Comparison of ENCODE assay signal across 8 cellular contexts in the genomic region with DNA sequence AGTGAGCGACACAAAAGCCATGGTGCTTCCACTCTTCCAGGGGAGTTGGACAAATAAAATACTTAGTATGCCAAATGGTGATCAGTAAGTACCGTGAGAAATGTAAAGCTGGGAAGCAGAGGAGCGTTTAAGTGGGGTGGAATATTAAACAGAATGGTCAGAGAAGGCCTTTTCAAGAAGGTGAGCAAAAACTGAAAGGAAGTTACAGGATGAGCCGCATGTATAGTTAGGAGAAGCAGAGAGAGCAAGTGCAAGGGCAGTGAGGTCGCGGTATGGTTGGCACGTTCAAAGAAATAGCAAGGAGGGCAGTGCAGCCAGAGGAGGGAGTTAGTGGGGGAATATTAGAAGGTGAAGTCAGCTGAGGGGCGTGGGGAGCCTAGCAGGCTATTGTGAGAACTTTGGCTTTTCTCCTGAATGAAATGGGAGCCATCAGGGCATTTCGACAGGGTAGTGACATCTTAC. TPM values are rescaled to one million over a fixed set of nuclear protein-coding genes. Genes with fewer than 3 reads are reported as not detected.
DNase-seq lines count a peak whose midpoint lies in the region; ATAC-seq and TF ChIP-seq lines count a peak whose summit lies in the region.

No MANE protein-coding gene starts in this region.

- no peak for TF ChIP-seq POLR2A in thyroid gland (IDR thresholded peaks at IDR 0.05)

- H3K27me3 ChIP-seq in adipocyte (replicated peaks; ENCODE audit: control insufficient read depth, insufficient read depth, low read length) (no peaks in the 10 kb centered on the region), layer of hippocampus (ENCODE audit: control insufficient read depth, insufficient read depth, low read length) (no peaks in the 10 kb centered on the region), thyroid gland (no peaks in the 10 kb centered on the region)

- H3K4me1 ChIP-seq in HEK293 (ENCODE audit: control insufficient read depth, insufficient read depth, low read length) (no peaks in the 10 kb centered on the region), adipocyte (ENCODE audit: control insufficient read depth, insufficient read depth, low read length) (peaks cover 36% of the 10 kb centered on the region), thyroid gland (peaks cover 33 to 45% of the 10 kb centered on the region in 2 donors)

- H3K9ac ChIP-seq in adipocyte (ENCODE audit: low read length), result peak overlapping the region; percentile 94

- H3K36me3 ChIP-seq in HEK293 (ENCODE audit: control insufficient read depth in 2 of 2, insufficient read depth in 1 of 2, low read length in 2 of 2) (peaks cover 7 to 57% of the 10 kb centered on the region in 2 experiments; a peak in 2 of 3 replicates), adipocyte (ENCODE audit: control insufficient read depth, insufficient read depth, low read length, severe bottlenecking) (peaks cover 28% of the 10 kb centered on the region), thyroid gland (peaks cover 13 to 14% of the 10 kb centered on the region in 2 donors)

- POLR2A ChIA-PET in HEK293 (lab: Yijun Ruan, JAX) (interaction anchor here (1.1 to 2.0 kb wide), 5 partner anchors 14 to 211 kb away, joined by 3 to 6 read pairs (median 4); partner anchors contain the start of gene SLC6A9), GM10248 (lab: Yijun Ruan, JAX) (no interaction called here)

- H3K27ac ChIP-seq in HEK293 (ENCODE audit: extremely low read depth, low read depth, low read length), result peak overlapping the region; percentile 70
- H3K27ac ChIP-seq in layer of hippocampus (ENCODE audit: low read depth, low read length), result peak overlapping the region; percentile 88
- H3K27ac ChIP-seq in thyroid gland, result peak overlapping the region; percentile 69 to 93 (median 84)

- 39 to 40% methylated on average over 9 of the region's 9 CpGs for WGBS in thyroid gland, 2 donors

- ATAC-seq in HG03280 (IDR thresholded peaks at IDR 0.05; ENCODE audit: unreplicated experiment), result no peak

- TF ChIP-seq CTCF in AG10803 (conservative IDR thresholded peaks at IDR 0.05; ENCODE audit: low read length), result no peak
- no peak for TF ChIP-seq CTCF in HEK293 (tag by site-specific recombination; IDR thresholded peaks at IDR 0.05)
- TF ChIP-seq CTCF in thyroid gland (IDR thresholded peaks at IDR 0.05), result no peak
- TF ChIP-seq CTCF in GM10248 (IDR thresholded peaks at IDR 0.05; ENCODE audit: control extremely low read depth, extremely low read depth, low read depth, missing control alignments), result no peak

- H3K9me3 ChIP-seq in HEK293 (ENCODE audit: control insufficient read depth, insufficient read depth, low read depth, low read length), result no peaks in the 10 kb centered on the region
- H3K9me3 ChIP-seq in adipocyte (ENCODE audit: control insufficient read depth, low read length), result no peaks in the 10 kb centered on the region
- H3K9me3 ChIP-seq in thyroid gland, result no peaks in the 10 kb centered on the region

- H3K4me3 ChIP-seq in AG10803 (ENCODE audit: low read length) (peak overlapping the region; percentile 90), HEK293 (ENCODE audit: low read depth, low read length) (peak overlapping the region; percentile 88), adipocyte (ENCODE audit: low read length) (peak overlapping the region; percentile 91), thyroid gland (replicated peaks in 1 of 3) (peak overlapping the region in 2 of 3 donors; percentile 35 to 96)

- intact Hi-C loops in thyroid gland (cut with DNase I), result no loop called here

- DNase-seq in AG10803 (ENCODE audit: low read depth) (peak; percentile 21), adipocyte (ENCODE audit: low read depth) (no peak), thyroid gland (no peak), NCI-H1417 (lab: John Stamatoyannopoulos, UW) (no peak), GM10248 (ENCODE audit: extremely low spot score) (no peak)

- CTCF ChIA-PET in HEK293 (lab: Yijun Ruan, JAX), result interaction anchor here (0.7 to 1.2 kb wide), 3 partner anchors 28 to 209 kb away, joined by 3 to 4 read pairs (median 4); no protein-coding TSS in a partner anchor
- CTCF ChIA-PET in GM10248 (lab: Yijun Ruan, JAX), result interaction anchor here (1.1 to 2.6 kb wide), 7 partner anchors 10 to 211 kb away, joined by 3 to 10 read pairs (median 4); partner anchors contain the start of gene IPO13

TF ChIP-seq in HEK293, 187 proteins besides CTCF, POLR2A, EP300 and RAD21:
- no peak for TF ChIP-seq IKZF3 (tag by site-specific recombination; IDR thresholded peaks at IDR 0.05)
- TF ChIP-seq, protein P1, sequence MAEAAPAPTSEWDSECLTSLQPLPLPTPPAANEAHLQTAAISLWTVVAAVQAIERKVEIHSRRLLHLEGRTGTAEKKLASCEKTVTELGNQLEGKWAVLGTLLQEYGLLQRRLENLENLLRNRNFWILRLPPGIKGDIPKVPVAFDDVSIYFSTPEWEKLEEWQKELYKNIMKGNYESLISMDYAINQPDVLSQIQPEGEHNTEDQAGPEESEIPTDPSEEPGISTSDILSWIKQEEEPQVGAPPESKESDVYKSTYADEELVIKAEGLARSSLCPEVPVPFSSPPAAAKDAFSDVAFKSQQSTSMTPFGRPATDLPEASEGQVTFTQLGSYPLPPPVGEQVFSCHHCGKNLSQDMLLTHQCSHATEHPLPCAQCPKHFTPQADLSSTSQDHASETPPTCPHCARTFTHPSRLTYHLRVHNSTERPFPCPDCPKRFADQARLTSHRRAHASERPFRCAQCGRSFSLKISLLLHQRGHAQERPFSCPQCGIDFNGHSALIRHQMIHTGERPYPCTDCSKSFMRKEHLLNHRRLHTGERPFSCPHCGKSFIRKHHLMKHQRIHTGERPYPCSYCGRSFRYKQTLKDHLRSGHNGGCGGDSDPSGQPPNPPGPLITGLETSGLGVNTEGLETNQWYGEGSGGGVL (tag by site-specific recombination; IDR thresholded peaks at IDR 0.05), result peak; percentile 80
- TF ChIP-seq ZNF549 (tag by site-specific recombination; IDR thresholded peaks at IDR 0.05), result no peak
- TF ChIP-seq FEZF1 (tag by site-specific recombination; IDR thresholded peaks at IDR 0.05), result no peak
- no peak for TF ChIP-seq ZNF626 (tag by site-specific recombination; IDR thresholded peaks at IDR 0.05)
- TF ChIP-seq ZNF18 (tag by site-specific recombination; IDR thresholded peaks at IDR 0.05), result no peak
- TF ChIP-seq SP2 (tag by site-specific recombination; IDR thresholded peaks at IDR 0.05), result no peak
- TF ChIP-seq PRDM1 (tag by site-specific recombination; IDR thresholded peaks at IDR 0.05), result peak; percentile 65
- peak; percentile 34; the same call in 1 of the 2 replicates for TF ChIP-seq KLF9 (tag by site-specific recombination; IDR thresholded peaks at IDR 0.05; ENCODE audit: low read depth)
- no peak for TF ChIP-seq YY2 (tag by site-specific recombination; IDR thresholded peaks at IDR 0.05)
- no peak for TF ChIP-seq ZNF776 (tag by site-specific recombination; IDR thresholded peaks at IDR 0.05; ENCODE audit: borderline replicate concordance)
- TF ChIP-seq ZNF140 (tag by site-specific recombination; IDR thresholded peaks at IDR 0.05), result no peak

RNA-seq across cellular contexts. Expression of gene ATP6V0B, which starts 0.7 kb away (rescaled TPM):
- total RNA-seq in thyroid gland, result 100 to 1,000 TPM; 128 to 302 (median 216) TPM

RNA-seq across cellular contexts. Expression of gene DPH2, which starts 4.2 kb away (rescaled TPM):
- total RNA-seq in thyroid gland, result 10 to 100 TPM; 13.4 to 26.7 (median 22.3) TPM

RNA-seq across cellular contexts. Expression of gene B4GALT2, which starts 5.0 kb away (rescaled TPM):
- 10 to 100 TPM; 22.3 to 30.3 (median 24.7) TPM for total RNA-seq in thyroid gland

RNA-seq across cellular contexts. Expression of gene CCDC24, which starts 17.4 kb away (rescaled TPM):
- total RNA-seq in thyroid gland, result 10 to 100 TPM in 3 of 4 donors, 1 to 10 TPM in 1; 8.0 to 25.4 (median 11.7) TPM

RNA-seq across cellular contexts. Expression of gene IPO13, which starts 27.3 kb away (rescaled TPM):
- total RNA-seq in thyroid gland, result 10 to 100 TPM; 21.1 to 48.1 (median 42.0) TPM
